22 cellular contexts compared by ENCODE assay signal in genomic region chr1:17205652-17206051, GRCh38. TPM values are rescaled to one million over a fixed set of nuclear protein-coding genes. Genes with fewer than 3 reads are reported as not detected.
"Had no signal": no experiment of that assay in that cellular context is flagged by ENCODE, and none has a peak within 500 bp of the region (broad histone marks: within the 10 kb centered on the region; RNA-seq: fewer than 3 reads in every experiment).

No MANE protein-coding gene starts in this region.

- H3K9me3 ChIP-seq: left ventricle myocardium inferior, neutrophil, right lobe of liver, thoracic aorta had no signal

- H3K36me3 ChIP-seq: brain microvascular endothelial cell, left ventricle myocardium inferior, neutrophil, right lobe of liver, thoracic aorta, WERI-Rb-1 had no signal

- H3K4me1 ChIP-seq: left ventricle myocardium inferior, parathyroid adenoma, right lobe of liver had no signal

- DNase-seq: activated CD4-positive, alpha-beta T cell treated with anti-CD3 and anti-CD28 coated beads, Interleukin-2, amount 50 U/mL, for 48 hours; activated gamma-delta T cell treated with Interleukin-2 at 50 U/mL for 16 hours; activated T-cell treated with anti-CD3 and anti-CD28 coated beads for 4 hours; anterior cingulate cortex; brain microvascular endothelial cell; kidney glomerular epithelial cell; left ventricle myocardium inferior; small intestine; stimulated activated CD4-positive, alpha-beta T cell treated with anti-CD3 and anti-CD28 coated beads, Interleukin-15, amount 100 ng/mL, for 24 hours; stimulated activated CD4-positive, alpha-beta T cell treated with anti-CD3 and anti-CD28 coated beads, Interleukin-2, amount 100 ng/mL, for 48 hours; WERI-Rb-1 had no signal

- H3K4me3 Mint-ChIP-seq: activated T-helper 1 cell treated with anti-CD3 and anti-CD28 coated beads, Interleukin-12 subunit alpha, Interleukin-12 subunit beta, Interleukin-2, Interleukin-4 antibody, amounts not matched to agents 30 ng/mL and 10 ng/mL and 1 ng/mL, durations not matched to agents 14 hours and 24 hours and 36 hours; central memory CD8-positive, alpha-beta T cell had no signal

- H3K27ac ChIP-seq: brain microvascular endothelial cell, coronary artery, left ventricle myocardium inferior, neutrophil, parathyroid adenoma, right lobe of liver, thoracic aorta, WERI-Rb-1 had no signal

- H3K4me3 ChIP-seq: coronary artery, left ventricle myocardium inferior, right lobe of liver, thoracic aorta had no signal

- H3K27me3 ChIP-seq: brain microvascular endothelial cell, neutrophil, right lobe of liver had no signal

- ATAC-seq: right lobe of liver had no signal

- H3K27ac Mint-ChIP-seq: activated T-helper 1 cell treated with anti-CD3 and anti-CD28 coated beads, Interleukin-12 subunit alpha, Interleukin-12 subunit beta, Interleukin-2, Interleukin-4 antibody, amounts not matched to agents 30 ng/mL and 10 ng/mL and 1 ng/mL, durations not matched to agents 14 hours and 24 hours and 36 hours had no signal

- H3K9me3 Mint-ChIP-seq: activated T-helper 1 cell treated with anti-CD3 and anti-CD28 coated beads, Interleukin-12 subunit alpha, Interleukin-12 subunit beta, Interleukin-2, Interleukin-4 antibody, amounts not matched to agents 30 ng/mL and 10 ng/mL and 1 ng/mL, durations not matched to agents 14 hours and 24 hours and 36 hours; central memory CD8-positive, alpha-beta T cell had no signal

RNA-seq across cellular contexts. Expression of gene PADI1, which starts 0.7 kb away (rescaled TPM):
- total RNA-seq: activated T-helper 1 cell treated with anti-CD3 and anti-CD28 coated beads, Interleukin-12 subunit alpha, Interleukin-12 subunit beta, Interleukin-2, Interleukin-4 antibody, amounts not matched to agents 30 ng/mL and 10 ng/mL and 1 ng/mL, durations not matched to agents 14 hours and 24 hours and 36 hours; frontal cortex; left ventricle myocardium inferior; mononuclear cell; T-helper 1 cell treated with Interleukin-12 subunit alpha and Interleukin-12 subunit beta and Interleukin-4 antibody, amounts not matched to agents 30 ng/mL and 1 ng/mL, for 36 hours had no signal

RNA-seq across cellular contexts. Expression of gene PADI3, which starts 43.2 kb away (rescaled TPM):
- total RNA-seq: activated T-helper 1 cell treated with anti-CD3 and anti-CD28 coated beads, Interleukin-12 subunit alpha, Interleukin-12 subunit beta, Interleukin-2, Interleukin-4 antibody, amounts not matched to agents 30 ng/mL and 10 ng/mL and 1 ng/mL, durations not matched to agents 14 hours and 24 hours and 36 hours; epithelial cell of proximal tubule; frontal cortex; left ventricle myocardium inferior; mononuclear cell; right lobe of liver; T-helper 1 cell treated with Interleukin-12 subunit alpha and Interleukin-12 subunit beta and Interleukin-4 antibody, amounts not matched to agents 30 ng/mL and 1 ng/mL, for 36 hours; thoracic aorta had no signal
